Comparison of ENCODE assay signal across 18 cellular contexts in genomic region chr5:132376694-132377641, GRCh38. TPM values are rescaled to one million over a fixed set of nuclear protein-coding genes. Genes with fewer than 3 reads are reported as not detected.
A peak's percentile ranks its signal among the peaks of the same experiment; 100 is the strongest.
DNase-seq lines count a peak whose midpoint lies in the region; TF ChIP-seq lines count a peak whose summit lies in the region.
"Had no signal": no experiment of that assay in that cellular context is flagged by ENCODE, and none has a peak within 500 bp of the region (broad histone marks: within the 10 kb centered on the region; RNA-seq: fewer than 3 reads in every experiment).

No MANE protein-coding gene starts in this region.

- CTCF ChIA-PET in Caco-2 (lab: Charles Lee): no interaction called here

- DNase-seq in C1 segment of cervical spinal cord (lab: John Stamatoyannopoulos, UW) (peak in 11 of 14 donors; percentile 33 to 92 (median 68)), chondrocyte (ENCODE audit: low spot score) (peak; percentile 53), hypothalamus (lab: John Stamatoyannopoulos, UW) (peak in 34 of 51 donors; percentile 11 to 81 (median 54)), putamen (ENCODE audit: low spot score) (peak; percentile 59), NCI-H2196 (lab: John Stamatoyannopoulos, UW; ENCODE audit: unreplicated experiment) (no peak), AML-193 (lab: John Stamatoyannopoulos, UW) (no peak), type B pancreatic cell (ENCODE audit: extremely low spot score, unreplicated experiment) (no peak), Caco-2 (no peak)
- DNase-seq: activated CD8-positive, alpha-beta memory T cell treated with anti-CD3 and anti-CD28 coated beads, Interleukin-2, amount 10 ng/mL, durations not matched to agents 7 days and 5 days; amniotic stem cell; CD4-positive, alpha-beta T cell; NCI-H2029 treated with DMSO at 0.1 percent for 48 hours; NCI-H526; spleen had no signal

- no peak for TF ChIP-seq CTCF in chondrocyte (IDR thresholded peaks at IDR 0.05)
- TF ChIP-seq CTCF in type B pancreatic cell (conservative IDR thresholded peaks at IDR 0.05): no peak
- TF ChIP-seq CTCF in Caco-2 (IDR thresholded peaks at IDR 0.05; ENCODE audit: insufficient read depth in 1 of 2, low read depth in 1 of 2, low read length in 1 of 2, severe bottlenecking in 1 of 2, unreplicated experiment in 1 of 2): no peak

- H3K4me3 Mint-ChIP-seq in chondrocyte (ENCODE audit: unreplicated experiment) (no peak overlapping the region), type B pancreatic cell (no peak overlapping the region), Caco-2 (ENCODE audit: unreplicated experiment) (no peak overlapping the region)
- H3K4me3 Mint-ChIP-seq: activated CD8-positive, alpha-beta memory T cell treated with anti-CD3 and anti-CD28 coated beads, Interleukin-2, amount 10 ng/mL, durations not matched to agents 7 days and 5 days; CD4-positive, alpha-beta T cell had no signal

- no TSS peak for BruUV-seq in Caco-2 (replicated peaks; lab: Mats Ljungman, UMichigan)

- H3K9me3 ChIP-seq in Caco-2: no peaks in the 10 kb centered on the region
- H3K9me3 ChIP-seq: ovary, SJSA1, spleen, uterus had no signal

- peaks cover 8% of the 10 kb centered on the region for H3K4me1 ChIP-seq in Caco-2
- H3K4me1 ChIP-seq: uterus had no signal

- peaks cover 12% of the 10 kb centered on the region for H3K4me1 Mint-ChIP-seq in chondrocyte (ENCODE audit: low read depth)
- H3K4me1 Mint-ChIP-seq in type B pancreatic cell (ENCODE audit: unreplicated experiment): peaks cover 22% of the 10 kb centered on the region
- H3K4me1 Mint-ChIP-seq in Caco-2 (ENCODE audit: low read depth, unreplicated experiment): peaks cover 8% of the 10 kb centered on the region

- intact Hi-C loops in Caco-2 (cut with micrococcal nuclease; ENCODE audit: unreplicated experiment): no loop called here

- H3K36me3 ChIP-seq in Caco-2 (ENCODE audit: control insufficient read depth, insufficient read depth, low read length): no peaks in the 10 kb centered on the region; the same call in 1 of the 2 replicates
- H3K36me3 ChIP-seq: ovary, SJSA1, uterus had no signal

- H3K27me3 Mint-ChIP-seq in chondrocyte (ENCODE audit: low read depth) (no peaks in the 10 kb centered on the region), type B pancreatic cell (no peaks in the 10 kb centered on the region), Caco-2 (ENCODE audit: insufficient read depth, unreplicated experiment) (no peaks in the 10 kb centered on the region)
- H3K27me3 Mint-ChIP-seq: activated CD8-positive, alpha-beta memory T cell treated with anti-CD3 and anti-CD28 coated beads, Interleukin-2, amount 10 ng/mL, durations not matched to agents 7 days and 5 days; CD4-positive, alpha-beta T cell had no signal

- POLR2A ChIA-PET in Caco-2 (lab: Charles Lee): no interaction called here

- H3K27me3 ChIP-seq in Caco-2 (replicated peaks; ENCODE audit: control insufficient read depth, insufficient read depth, low read length): no peaks in the 10 kb centered on the region
- H3K27me3 ChIP-seq: ovary, SJSA1, spleen, uterus had no signal

- H3K9me3 Mint-ChIP-seq in chondrocyte (ENCODE audit: low read depth) (no peaks in the 10 kb centered on the region), type B pancreatic cell (no peaks in the 10 kb centered on the region), Caco-2 (ENCODE audit: unreplicated experiment) (no peaks in the 10 kb centered on the region)
- H3K9me3 Mint-ChIP-seq: CD4-positive, alpha-beta T cell had no signal

- no peak overlapping the region for H3K27ac Mint-ChIP-seq in chondrocyte (ENCODE audit: unreplicated experiment)
- H3K27ac Mint-ChIP-seq in type B pancreatic cell: no peak overlapping the region
- no peak overlapping the region for H3K27ac Mint-ChIP-seq in Caco-2 (ENCODE audit: unreplicated experiment)
- H3K27ac Mint-ChIP-seq: activated CD8-positive, alpha-beta memory T cell treated with anti-CD3 and anti-CD28 coated beads, Interleukin-2, amount 10 ng/mL, durations not matched to agents 7 days and 5 days; CD4-positive, alpha-beta T cell had no signal

- no peak overlapping the region for H3K4me3 ChIP-seq in Caco-2 (ENCODE audit: low read depth, low read length)
- H3K4me3 ChIP-seq: K562, ovary, SJSA1, spleen, uterus had no signal

- H3K36me3 Mint-ChIP-seq in chondrocyte (ENCODE audit: low read depth) (peaks cover 11% of the 10 kb centered on the region), type B pancreatic cell (peaks cover 14% of the 10 kb centered on the region), Caco-2 (ENCODE audit: insufficient read depth, unreplicated experiment) (peaks cover 6% of the 10 kb centered on the region)
- H3K36me3 Mint-ChIP-seq: activated CD8-positive, alpha-beta memory T cell treated with anti-CD3 and anti-CD28 coated beads, Interleukin-2, amount 10 ng/mL, durations not matched to agents 7 days and 5 days had no signal

RNA-seq across cellular contexts. Expression of gene SLC22A5, which starts 7.5 kb away (rescaled TPM):
- 6.1 to 7.1 TPM (median 6.6 TPM) in 3 replicates for total RNA-seq in chondrocyte
- total RNA-seq in type B pancreatic cell (ENCODE audit: low replicate concordance): 21.6 and 39.3 TPM in 2 replicates
- 19.1 and 20.2 TPM in 2 replicates for total RNA-seq in Caco-2 (2022)

Comparison
In these comparisons a context has a peak if more than half of its experiments do, and no peak if none do; other contexts are left out.
1. DNase-seq: peak in C1 segment of cervical spinal cord (11 of 14), chondrocyte (single experiment), hypothalamus (34 of 51) and putamen (single experiment); none in NCI-H2196 (single experiment), AML-193 (0 of 2), type B pancreatic cell (single experiment) and Caco-2 (0 of 2).